In the genomic region with DNA sequence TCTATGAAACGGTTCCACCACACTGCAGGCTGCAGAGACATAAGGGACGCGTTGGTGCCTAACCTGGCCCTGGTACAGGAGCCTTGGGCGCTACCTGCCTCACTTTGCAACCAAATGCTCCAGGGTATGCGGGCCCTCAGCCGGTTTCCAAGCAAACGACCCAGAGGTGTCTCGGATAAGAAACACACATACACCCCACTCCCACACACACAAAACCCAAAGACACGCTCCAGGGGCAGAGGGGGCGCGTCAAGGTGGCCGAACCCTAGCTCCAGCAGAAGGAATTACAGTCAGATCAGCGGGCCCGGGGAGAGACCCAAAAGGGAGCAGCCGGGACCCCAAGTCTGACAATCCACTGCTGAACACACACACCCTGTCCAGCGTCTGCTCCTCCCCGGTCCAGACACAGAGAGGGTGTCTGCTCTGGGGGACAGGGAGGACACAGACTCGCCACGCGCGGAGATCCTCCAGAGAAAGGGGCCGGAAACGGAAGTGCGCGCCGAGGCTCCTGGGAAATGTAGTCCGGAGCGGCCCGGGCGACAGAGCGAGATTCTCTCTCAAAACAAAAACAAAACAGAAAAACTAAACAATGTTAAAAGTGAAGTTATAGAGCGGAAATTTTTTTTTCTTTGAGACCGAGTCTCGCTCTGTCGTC, we compare ENCODE assay signal across 8 cellular contexts. TPM values are rescaled to one million over a fixed set of nuclear protein-coding genes. Genes with fewer than 3 reads are reported as not detected.
DNase-seq lines count a peak whose midpoint lies in the region; ATAC-seq and TF ChIP-seq lines count a peak whose summit lies in the region.
"Not testable (repeated sequence)": the region's sequence is repeated elsewhere in the genome, so short reads cannot be mapped to it uniquely, and the experiment has no call there.

A gene (minus strand): TSS at position 488 of the 655 bp plus-strand sequence. CDS start 32,702 bp downstream, outside the sequence.

- not testable (repeated sequence) for H3K9me3 ChIP-seq in spleen

- not testable (repeated sequence) for H3K36me3 Mint-ChIP-seq in central memory CD8-positive, alpha-beta T cell (ENCODE audit: insufficient read depth)

- H3K4me1 ChIP-seq in ACC112 (ENCODE audit: control insufficient read depth, insufficient read depth, low read length, unreplicated experiment): not testable (repeated sequence)
- H3K4me1 ChIP-seq in spleen: peaks cover 0 to 20% (median 7%) of the 10 kb centered on the region in 6 donors

- H3K36me3 ChIP-seq in ACC112 (ENCODE audit: insufficient read depth, low read length); spleen: not testable (repeated sequence)

- H3K4me1 Mint-ChIP-seq in central memory CD8-positive, alpha-beta T cell: peaks cover 20% of the 10 kb centered on the region

- not testable (repeated sequence) for H3K27me3 Mint-ChIP-seq in central memory CD8-positive, alpha-beta T cell

- H3K79me2 ChIP-seq in ACC112 (ENCODE audit: control insufficient read depth, insufficient read depth, low read length, unreplicated experiment): not testable (repeated sequence)

- H3K27ac Mint-ChIP-seq in central memory CD8-positive, alpha-beta T cell (ENCODE audit: low read depth): peak within 1 kb of the TSS; percentile 89

- intact Hi-C loops in spleen (cut with DNase I; ENCODE audit: low total_unique reads): not testable (repeated sequence)

- not testable (repeated sequence) for H3K9me3 Mint-ChIP-seq in central memory CD8-positive, alpha-beta T cell

- H3K4me3 ChIP-seq in ACC112 (ENCODE audit: low read depth, low read length) (peak within 1 kb of the TSS; percentile 83), spleen (peak within 1 kb of the TSS; percentile 30 to 78 (median 52))

- peak; percentile 56 for DNase-seq in NCI-H226
- DNase-seq in activated CD4-positive, alpha-beta T cell treated with anti-CD3 and anti-CD28 coated beads for 1 hour: peak; percentile 73
- DNase-seq in central memory CD8-positive, alpha-beta T cell (ENCODE audit: low spot score in 2 of 2): peak; percentile 61 to 73
- DNase-seq in islet precursor cell: peak; percentile 84
- peak; percentile 95 for DNase-seq in spleen

- not testable (repeated sequence) for TF ChIP-seq POLR2A in spleen (IDR thresholded peaks at IDR 0.05)

- H3K27ac ChIP-seq in ACC112 (ENCODE audit: low read depth, low read length): not testable (repeated sequence)
- peak within 1 kb of the TSS in 7 of 8 donors; percentile 4 to 78 (median 74) for H3K27ac ChIP-seq in spleen

- H3K4me3 Mint-ChIP-seq in central memory CD8-positive, alpha-beta T cell: peak within 1 kb of the TSS; percentile 96

- H2AFZ ChIP-seq in ACC112 (ENCODE audit: low read length, unreplicated experiment): peak within 1 kb of the TSS; percentile 92

- not testable (repeated sequence) for H3K27me3 ChIP-seq in ACC112 (ENCODE audit: insufficient read depth, low read length); spleen (replicated peaks in 1 of 7)

- 1 to 3% (median 2%) methylated on average over 24 to 34 of the region's 35 CpGs for WGBS in spleen, 5 donors

- peak in 1 of 11 experiments; percentile 38 for TF ChIP-seq CTCF in spleen (IDR thresholded peaks at IDR 0.05 in 8 of 11, conservative IDR thresholded peaks at IDR 0.05 in 3 of 11)

- peak; percentile 92 for ATAC-seq in GM19025 (IDR thresholded peaks at IDR 0.05; ENCODE audit: low read depth, unreplicated experiment)
- peak; percentile 92 for ATAC-seq in HG03139 (IDR thresholded peaks at IDR 0.05; ENCODE audit: unreplicated experiment)
- peak; percentile 95 for ATAC-seq in central memory CD8-positive, alpha-beta T cell (replicated peaks; ENCODE audit: extremely low read depth, poor library complexity, severe bottlenecking)

RNA-seq across cellular contexts. Expression of the gene that starts here (rescaled TPM):
- total RNA-seq in spleen: 10 to 100 TPM in 3 of 7 donors, 1 to 10 TPM in 4; 7.7 to 17.2 (median 10.0) TPM
- polyA plus RNA-seq in spleen: 1 to 10 TPM; 4.6 to 6.5 (median 5.3) TPM
